13 cellular contexts compared by ENCODE assay signal in genomic region chr20:50624351-50625016, GRCh38.
A peak's percentile ranks its signal among the peaks of the same experiment; 100 is the strongest.
DNase-seq lines count a peak whose midpoint lies in the region; ATAC-seq and TF ChIP-seq lines count a peak whose summit lies in the region.
"Had no signal": no experiment of that assay in that cellular context is flagged by ENCODE, and none has a peak within 500 bp of the region (broad histone marks: within the 10 kb centered on the region; RNA-seq: fewer than 3 reads in every experiment).

No MANE protein-coding gene starts in this region.

- ATAC-seq in PC-3 (peak; percentile 33), GM19395 (IDR thresholded peaks at IDR 0.05; ENCODE audit: unreplicated experiment) (no peak), GM21825 (IDR thresholded peaks at IDR 0.05; ENCODE audit: unreplicated experiment) (no peak)
- ATAC-seq: activated CD8-positive, alpha-beta T cell treated with anti-CD3 and anti-CD28 coated beads for 36 hours; naive thymus-derived CD4-positive, alpha-beta T cell had no signal

- intact Hi-C loops in PC-3 (cut with micrococcal nuclease) (no loop called here), head of caudate nucleus (cut with DNase I) (no loop called here)

- H3K4me2 ChIP-seq in BLaER1: peak overlapping the region; percentile 99
- no peak overlapping the region for H3K4me2 ChIP-seq in PC-3 (ENCODE audit: low read length)

- H3K9me3 ChIP-seq in BLaER1 (peaks cover 15% of the 10 kb centered on the region), PC-3 (ENCODE audit: low read length) (no peaks in the 10 kb centered on the region)

- H3K4me3 ChIP-seq in BLaER1 (no peak overlapping the region), PC-3 (ENCODE audit: low read length) (no peak overlapping the region)

- CTCF ChIA-PET in PC-3 (lab: Charles Lee): interaction anchor here (0.6 kb wide), 1 partner anchor 125 kb away, joined by 3 read pairs; no protein-coding TSS in a partner anchor
- CTCF ChIA-PET in GM10248 (lab: Yijun Ruan, JAX): interaction anchor here (1.1 to 2.7 kb wide), 3 partner anchors 11 to 40 kb away, joined by 3 to 10 read pairs (median 5); no protein-coding TSS in a partner anchor

- TF ChIP-seq CTCF in PC-3 (conservative IDR thresholded peaks at IDR 0.05; ENCODE audit: low read depth, low read length): no peak
- TF ChIP-seq CTCF in GM10248 (IDR thresholded peaks at IDR 0.05; ENCODE audit: control extremely low read depth, extremely low read depth, low read depth, missing control alignments): no peak

- H3K4me1 ChIP-seq in BLaER1: peaks cover 57% of the 10 kb centered on the region
- H3K4me1 ChIP-seq in PC-3 (ENCODE audit: insufficient read depth, low read length): peaks cover 6% of the 10 kb centered on the region

- no peaks in the 10 kb centered on the region for H3K79me2 ChIP-seq in PC-3 (ENCODE audit: low read length)

- POLR2A ChIA-PET in PC-3 (lab: Charles Lee; ENCODE audit: unreplicated experiment): no interaction called here
- POLR2A ChIA-PET in GM10248 (lab: Yijun Ruan, JAX): no interaction called here

- H3K27ac ChIP-seq in BLaER1: peak overlapping the region; percentile 30; the same call in 1 of the 2 replicates
- H3K27ac ChIP-seq in PC-3 (ENCODE audit: low read length): no peak overlapping the region
- H3K27ac ChIP-seq: HL-60 had no signal

- no TSS peak for BruUV-seq in PC-3 (replicated peaks; lab: Mats Ljungman, UMichigan)

- DNase-seq in NCI-H1105 (lab: John Stamatoyannopoulos, UW) (peak; percentile 89), PC-3 (peak; percentile 71), kidney tubule cell (ENCODE audit: low spot score) (peak; percentile 92), GM10248 (ENCODE audit: extremely low spot score) (no peak), head of caudate nucleus (no peak)
- DNase-seq: activated CD8-positive, alpha-beta T cell treated with anti-CD3 and anti-CD28 coated beads for 36 hours; hippocampal formation; naive thymus-derived CD4-positive, alpha-beta T cell; NCI-H1930 had no signal

- no peaks in the 10 kb centered on the region for H3K9me2 ChIP-seq in PC-3 (replicated peaks; ENCODE audit: low read length)

- H3K36me3 ChIP-seq in BLaER1 (no peaks in the 10 kb centered on the region), PC-3 (ENCODE audit: low read depth, low read length) (no peaks in the 10 kb centered on the region)

- H4K20me1 ChIP-seq in BLaER1 (no peaks in the 10 kb centered on the region), PC-3 (ENCODE audit: low read length) (no peaks in the 10 kb centered on the region)

- no peak overlapping the region for H3K9ac ChIP-seq in BLaER1
- H3K9ac ChIP-seq in PC-3 (ENCODE audit: low read length): no peak overlapping the region

- H2AFZ ChIP-seq in PC-3 (ENCODE audit: low read length): peak overlapping the region; percentile 32; the same call in 1 of the 2 replicates

- no peaks in the 10 kb centered on the region for H3F3A ChIP-seq in PC-3 (ENCODE audit: low read length, unreplicated experiment)

- H3K27me3 ChIP-seq in BLaER1: no peaks in the 10 kb centered on the region
- H3K27me3 ChIP-seq in PC-3 (ENCODE audit: low read length): no peaks in the 10 kb centered on the region

Comparison
In these comparisons a context has a peak if more than half of its experiments do, and no peak if none do; other contexts are left out.
1. DNase-seq: peak in NCI-H1105 (single experiment), PC-3 (single experiment) and kidney tubule cell (single experiment); none in GM10248 (single experiment) and head of caudate nucleus (0 of 42).